Comparison of ENCODE assay signal across 7 cellular contexts in the genomic region with DNA sequence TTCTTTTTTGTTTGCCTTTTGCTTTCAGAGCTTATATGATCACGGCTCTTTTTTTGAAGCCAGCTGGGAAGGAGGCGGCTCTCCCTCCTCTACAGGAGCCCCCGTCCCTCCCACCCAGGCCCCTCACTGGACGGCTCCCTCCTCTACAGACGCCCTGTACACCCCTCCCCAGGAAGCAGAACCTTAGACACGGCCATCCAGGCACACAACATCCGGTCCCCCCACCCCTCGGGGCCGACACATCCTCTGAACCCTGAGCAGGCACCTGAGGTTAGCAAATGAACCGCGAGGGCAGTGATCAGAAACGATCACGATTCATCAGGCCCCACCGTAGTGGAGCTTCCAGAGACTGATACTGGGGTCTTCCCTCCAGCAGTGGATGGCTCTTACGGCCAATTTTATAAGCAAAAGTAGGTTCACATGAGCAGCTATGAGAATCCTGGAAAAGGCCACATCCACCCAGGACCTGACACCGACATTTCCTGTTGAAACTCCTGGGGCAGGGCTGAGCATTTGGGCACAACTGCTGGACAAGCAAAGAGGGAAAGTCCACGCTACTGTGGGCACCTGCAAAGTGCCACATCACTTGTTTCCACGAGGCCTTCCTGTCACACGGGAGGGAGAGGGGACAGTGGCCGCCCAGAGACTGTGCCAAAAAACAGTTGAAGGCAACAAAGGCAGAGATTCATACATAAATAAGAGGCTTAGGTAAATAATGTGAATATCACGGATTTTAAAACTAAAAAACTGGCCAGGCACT.
A peak's percentile ranks its signal among the peaks of the same experiment; 100 is the strongest.
DNase-seq lines count a peak whose midpoint lies in the region; ATAC-seq lines count a peak whose summit lies in the region.

No MANE protein-coding gene starts in this region.

- peaks cover 37% of the 10 kb centered on the region for H3K36me3 Mint-ChIP-seq in activated naive CD4-positive, alpha-beta T cell treated with anti-CD3 and anti-CD28 coated beads, Interleukin-2, amount 50 U/mL, for 24 hours

- peak overlapping the region; percentile 92 for H3K4me3 Mint-ChIP-seq in activated naive CD4-positive, alpha-beta T cell treated with anti-CD3 and anti-CD28 coated beads, Interleukin-2, amount 50 U/mL, for 24 hours

- H3K4me1 Mint-ChIP-seq in activated naive CD4-positive, alpha-beta T cell treated with anti-CD3 and anti-CD28 coated beads, Interleukin-2, amount 50 U/mL, for 24 hours: peaks cover 97% of the 10 kb centered on the region

- DNase-seq in NK-92 treated with Interleukin-12 subunit alpha and Interleukin-12 subunit beta, amount 100 ng/mL, for 24 hours (lab: John Stamatoyannopoulos, UW): peak; percentile 76
- peak; percentile 64 to 65 for DNase-seq in stimulated activated CD8-positive, alpha-beta memory T cell treated with anti-CD3 and anti-CD28 coated beads, Interleukin-15, amount 100 ng/mL, for 48 hours (ENCODE audit: low read depth in 2 of 2)
- no peak for DNase-seq in NOMO-1 treated with dmso at 0.1 percent for 144 hours (lab: John Stamatoyannopoulos, UW; ENCODE audit: unreplicated experiment)
- DNase-seq in left ventricle myocardium superior: no peak
- no peak for DNase-seq in HT-29 (ENCODE audit: low spot score)

- H3K27ac Mint-ChIP-seq in activated naive CD4-positive, alpha-beta T cell treated with anti-CD3 and anti-CD28 coated beads, Interleukin-2, amount 50 U/mL, for 24 hours: peak overlapping the region; percentile 100

- intact Hi-C loops in left ventricle myocardium superior (cut with micrococcal nuclease): no loop called here

- ATAC-seq in GM21529 (IDR thresholded peaks at IDR 0.05; ENCODE audit: unreplicated experiment): peak; percentile 62
- no peak for ATAC-seq in left ventricle myocardium superior

- H3K9me3 Mint-ChIP-seq in activated naive CD4-positive, alpha-beta T cell treated with anti-CD3 and anti-CD28 coated beads, Interleukin-2, amount 50 U/mL, for 24 hours: no peaks in the 10 kb centered on the region

- H3K27me3 Mint-ChIP-seq in activated naive CD4-positive, alpha-beta T cell treated with anti-CD3 and anti-CD28 coated beads, Interleukin-2, amount 50 U/mL, for 24 hours: no peaks in the 10 kb centered on the region

Comparison
In these comparisons a context has a peak if more than half of its experiments do, and no peak if none do; other contexts are left out.
1. DNase-seq: peak in NK-92 treated with Interleukin-12 subunit alpha and Interleukin-12 subunit beta, amount 100 ng/mL, for 24 hours (single experiment) and stimulated activated CD8-positive, alpha-beta memory T cell treated with anti-CD3 and anti-CD28 coated beads, Interleukin-15, amount 100 ng/mL, for 48 hours (2 of 2); none in NOMO-1 treated with dmso at 0.1 percent for 144 hours (single experiment), left ventricle myocardium superior (single experiment) and HT-29 (single experiment).